ENCODE assay signal across 1 cellular context in the genomic region with DNA sequence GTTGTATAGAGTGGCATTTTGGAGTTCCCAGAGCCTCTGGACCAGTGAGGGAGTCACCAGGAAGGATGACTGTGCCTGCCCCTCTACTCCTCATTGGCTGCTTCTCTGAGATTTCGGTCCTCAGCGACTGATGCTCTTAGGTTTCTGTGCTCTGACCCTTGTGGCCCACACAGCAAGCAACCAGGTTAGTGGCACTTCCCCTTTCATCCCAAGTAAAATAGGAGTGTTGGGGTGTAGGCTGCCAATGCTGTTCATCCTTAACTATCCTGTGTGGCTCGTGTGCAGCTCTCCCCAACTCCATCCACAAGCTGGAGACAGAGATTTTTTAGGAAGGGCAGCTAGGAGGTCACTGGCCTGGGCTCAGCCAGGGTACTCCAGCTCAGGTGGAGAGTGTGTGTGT.
TF ChIP-seq lines count a peak whose summit lies in the region.

No MANE protein-coding gene starts in this region.

TF ChIP-seq in WTC11, 78 proteins besides CTCF, POLR2A, EP300 and RAD21 (continued from another document):
- TF ChIP-seq, protein P1, sequence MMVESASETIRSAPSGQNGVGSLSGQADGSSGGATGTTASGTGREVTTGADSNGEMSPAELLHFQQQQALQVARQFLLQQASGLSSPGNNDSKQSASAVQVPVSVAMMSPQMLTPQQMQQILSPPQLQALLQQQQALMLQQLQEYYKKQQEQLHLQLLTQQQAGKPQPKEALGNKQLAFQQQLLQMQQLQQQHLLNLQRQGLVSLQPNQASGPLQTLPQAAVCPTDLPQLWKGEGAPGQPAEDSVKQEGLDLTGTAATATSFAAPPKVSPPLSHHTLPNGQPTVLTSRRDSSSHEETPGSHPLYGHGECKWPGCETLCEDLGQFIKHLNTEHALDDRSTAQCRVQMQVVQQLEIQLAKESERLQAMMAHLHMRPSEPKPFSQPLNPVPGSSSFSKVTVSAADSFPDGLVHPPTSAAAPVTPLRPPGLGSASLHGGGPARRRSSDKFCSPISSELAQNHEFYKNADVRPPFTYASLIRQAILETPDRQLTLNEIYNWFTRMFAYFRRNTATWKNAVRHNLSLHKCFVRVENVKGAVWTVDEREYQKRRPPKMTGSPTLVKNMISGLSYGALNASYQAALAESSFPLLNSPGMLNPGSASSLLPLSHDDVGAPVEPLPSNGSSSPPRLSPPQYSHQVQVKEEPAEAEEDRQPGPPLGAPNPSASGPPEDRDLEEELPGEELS (CRISPR knock-in tag; IDR thresholded peaks at IDR 0.05): no peak
- TF ChIP-seq ESRRA (CRISPR knock-in tag; IDR thresholded peaks at IDR 0.05; ENCODE audit: borderline replicate concordance) (no peak), PRRX2 (CRISPR knock-in tag; IDR thresholded peaks at IDR 0.05) (no peak)
- TF ChIP-seq, protein P2, sequence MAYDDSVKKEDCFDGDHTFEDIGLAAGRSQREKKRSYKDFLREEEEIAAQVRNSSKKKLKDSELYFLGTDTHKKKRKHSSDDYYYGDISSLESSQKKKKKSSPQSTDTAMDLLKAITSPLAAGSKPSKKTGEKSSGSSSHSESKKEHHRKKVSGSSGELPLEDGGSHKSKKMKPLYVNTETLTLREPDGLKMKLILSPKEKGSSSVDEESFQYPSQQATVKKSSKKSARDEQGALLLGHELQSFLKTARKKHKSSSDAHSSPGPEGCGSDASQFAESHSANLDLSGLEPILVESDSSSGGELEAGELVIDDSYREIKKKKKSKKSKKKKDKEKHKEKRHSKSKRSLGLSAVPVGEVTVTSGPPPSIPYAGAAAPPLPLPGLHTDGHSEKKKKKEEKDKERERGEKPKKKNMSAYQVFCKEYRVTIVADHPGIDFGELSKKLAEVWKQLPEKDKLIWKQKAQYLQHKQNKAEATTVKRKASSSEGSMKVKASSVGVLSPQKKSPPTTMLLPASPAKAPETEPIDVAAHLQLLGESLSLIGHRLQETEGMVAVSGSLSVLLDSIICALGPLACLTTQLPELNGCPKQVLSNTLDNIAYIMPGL (CRISPR knock-in tag; IDR thresholded peaks at IDR 0.05): no peak
- TF ChIP-seq, protein P3, sequence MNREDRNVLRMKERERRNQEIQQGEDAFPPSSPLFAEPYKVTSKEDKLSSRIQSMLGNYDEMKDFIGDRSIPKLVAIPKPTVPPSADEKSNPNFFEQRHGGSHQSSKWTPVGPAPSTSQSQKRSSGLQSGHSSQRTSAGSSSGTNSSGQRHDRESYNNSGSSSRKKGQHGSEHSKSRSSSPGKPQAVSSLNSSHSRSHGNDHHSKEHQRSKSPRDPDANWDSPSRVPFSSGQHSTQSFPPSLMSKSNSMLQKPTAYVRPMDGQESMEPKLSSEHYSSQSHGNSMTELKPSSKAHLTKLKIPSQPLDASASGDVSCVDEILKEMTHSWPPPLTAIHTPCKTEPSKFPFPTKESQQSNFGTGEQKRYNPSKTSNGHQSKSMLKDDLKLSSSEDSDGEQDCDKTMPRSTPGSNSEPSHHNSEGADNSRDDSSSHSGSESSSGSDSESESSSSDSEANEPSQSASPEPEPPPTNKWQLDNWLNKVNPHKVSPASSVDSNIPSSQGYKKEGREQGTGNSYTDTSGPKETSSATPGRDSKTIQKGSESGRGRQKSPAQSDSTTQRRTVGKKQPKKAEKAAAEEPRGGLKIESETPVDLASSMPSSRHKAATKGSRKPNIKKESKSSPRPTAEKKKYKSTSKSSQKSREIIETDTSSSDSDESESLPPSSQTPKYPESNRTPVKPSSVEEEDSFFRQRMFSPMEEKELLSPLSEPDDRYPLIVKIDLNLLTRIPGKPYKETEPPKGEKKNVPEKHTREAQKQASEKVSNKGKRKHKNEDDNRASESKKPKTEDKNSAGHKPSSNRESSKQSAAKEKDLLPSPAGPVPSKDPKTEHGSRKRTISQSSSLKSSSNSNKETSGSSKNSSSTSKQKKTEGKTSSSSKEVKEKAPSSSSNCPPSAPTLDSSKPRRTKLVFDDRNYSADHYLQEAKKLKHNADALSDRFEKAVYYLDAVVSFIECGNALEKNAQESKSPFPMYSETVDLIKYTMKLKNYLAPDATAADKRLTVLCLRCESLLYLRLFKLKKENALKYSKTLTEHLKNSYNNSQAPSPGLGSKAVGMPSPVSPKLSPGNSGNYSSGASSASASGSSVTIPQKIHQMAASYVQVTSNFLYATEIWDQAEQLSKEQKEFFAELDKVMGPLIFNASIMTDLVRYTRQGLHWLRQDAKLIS (CRISPR knock-in tag; IDR thresholded peaks at IDR 0.05; ENCODE audit: borderline replicate concordance): no peak
- TF ChIP-seq, protein P4, sequence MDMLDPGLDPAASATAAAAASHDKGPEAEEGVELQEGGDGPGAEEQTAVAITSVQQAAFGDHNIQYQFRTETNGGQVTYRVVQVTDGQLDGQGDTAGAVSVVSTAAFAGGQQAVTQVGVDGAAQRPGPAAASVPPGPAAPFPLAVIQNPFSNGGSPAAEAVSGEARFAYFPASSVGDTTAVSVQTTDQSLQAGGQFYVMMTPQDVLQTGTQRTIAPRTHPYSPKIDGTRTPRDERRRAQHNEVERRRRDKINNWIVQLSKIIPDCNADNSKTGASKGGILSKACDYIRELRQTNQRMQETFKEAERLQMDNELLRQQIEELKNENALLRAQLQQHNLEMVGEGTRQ (CRISPR knock-in tag; IDR thresholded peaks at IDR 0.05): no peak
- TF ChIP-seq, protein P5, sequence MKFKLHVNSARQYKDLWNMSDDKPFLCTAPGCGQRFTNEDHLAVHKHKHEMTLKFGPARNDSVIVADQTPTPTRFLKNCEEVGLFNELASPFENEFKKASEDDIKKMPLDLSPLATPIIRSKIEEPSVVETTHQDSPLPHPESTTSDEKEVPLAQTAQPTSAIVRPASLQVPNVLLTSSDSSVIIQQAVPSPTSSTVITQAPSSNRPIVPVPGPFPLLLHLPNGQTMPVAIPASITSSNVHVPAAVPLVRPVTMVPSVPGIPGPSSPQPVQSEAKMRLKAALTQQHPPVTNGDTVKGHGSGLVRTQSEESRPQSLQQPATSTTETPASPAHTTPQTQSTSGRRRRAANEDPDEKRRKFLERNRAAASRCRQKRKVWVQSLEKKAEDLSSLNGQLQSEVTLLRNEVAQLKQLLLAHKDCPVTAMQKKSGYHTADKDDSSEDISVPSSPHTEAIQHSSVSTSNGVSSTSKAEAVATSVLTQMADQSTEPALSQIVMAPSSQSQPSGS (CRISPR knock-in tag; IDR thresholded peaks at IDR 0.05; ENCODE audit: borderline replicate concordance, low read depth): no peak
